ENCODE assay signal across 12 cellular contexts in genomic region chr5:138696501-138696900, GRCh38. TPM values are rescaled to one million over a fixed set of nuclear protein-coding genes. Genes with fewer than 3 reads are reported as not detected.
DNase-seq lines count a peak whose midpoint lies in the region; ATAC-seq and TF ChIP-seq lines count a peak whose summit lies in the region.
"Had no signal": no experiment of that assay in that cellular context is flagged by ENCODE, and none has a peak within 500 bp of the region (broad histone marks: within the 10 kb centered on the region; RNA-seq: fewer than 3 reads in every experiment).

No MANE protein-coding gene starts in this region.

- no peaks in the 10 kb centered on the region for H3K9me3 ChIP-seq in left lung
- H3K9me3 ChIP-seq: upper lobe of right lung had no signal

- H3K36me3 ChIP-seq in left lung: no peaks in the 10 kb centered on the region
- H3K36me3 ChIP-seq: upper lobe of right lung had no signal

- intact Hi-C loops in left lung (cut with DNase I): no loop called here

- H3K27me3 ChIP-seq in left lung: no peaks in the 10 kb centered on the region
- H3K27me3 ChIP-seq: upper lobe of right lung had no signal

- H3K4me1 ChIP-seq in left lung: no peaks in the 10 kb centered on the region
- H3K4me1 ChIP-seq: upper lobe of right lung had no signal

- TF ChIP-seq CTCF in cardiac fibroblast (IDR thresholded peaks at IDR 0.05; ENCODE audit: low read depth, low read length) (no peak), left lung (IDR thresholded peaks at IDR 0.05) (no peak)

- no peak overlapping the region for H3K27ac ChIP-seq in left lung
- H3K27ac ChIP-seq: upper lobe of right lung had no signal

- DNase-seq in AG20443 (ENCODE audit: low spot score): peak; percentile 49
- peak; percentile 97 for DNase-seq in NCI-H226
- peak; percentile 78 to 93 for DNase-seq in cardiac fibroblast (ENCODE audit: low read depth in 2 of 2)
- DNase-seq in left lung: no peak
- no peak for DNase-seq in SHP77 treated with DMSO at 0.1 percent for 48 hours (lab: John Stamatoyannopoulos, UW)
- no peak for DNase-seq in cerebellar cortex (ENCODE audit: low spot score)
- no peak for DNase-seq in NCI-H510A treated with DMSO at 0.1 percent for 48 hours (lab: John Stamatoyannopoulos, UW)
- no peak for DNase-seq in NCI-H748 (lab: John Stamatoyannopoulos, UW; ENCODE audit: unreplicated experiment)
- DNase-seq: activated CD4-positive, alpha-beta T cell treated with anti-CD3 and anti-CD28 coated beads for 36 hours; naive B cell; Right ventricle myocardium superior; upper lobe of right lung had no signal

- ATAC-seq in left lung: peak; percentile 51
- ATAC-seq: activated CD4-positive, alpha-beta T cell treated with anti-CD3 and anti-CD28 coated beads for 36 hours; upper lobe of right lung had no signal

- H3K4me3 ChIP-seq in cardiac fibroblast (replicated peaks in 1 of 2; ENCODE audit: low read depth in 2 of 2, low read length in 2 of 2): no peak overlapping the region
- H3K4me3 ChIP-seq in left lung: no peak overlapping the region
- H3K4me3 ChIP-seq: upper lobe of right lung had no signal

RNA-seq across cellular contexts. Expression of gene CTNNA1, which starts 56.7 kb away (rescaled TPM):
- 100 to 1,000 TPM; 414 to 443 TPM for total RNA-seq in left lung

Comparison
In these comparisons a context has a peak if more than half of its experiments do, and no peak if none do; other contexts are left out.
1. DNase-seq: peak in AG20443 (single experiment), NCI-H226 (single experiment) and cardiac fibroblast (2 of 2); none in left lung (0 of 2), SHP77 treated with DMSO at 0.1 percent for 48 hours (single experiment), cerebellar cortex (single experiment), NCI-H510A treated with DMSO at 0.1 percent for 48 hours (single experiment) and NCI-H748 (single experiment).